1 cellular context compared by ENCODE assay signal in genomic region chr1:156160744-156161181, GRCh38.
TF ChIP-seq lines count a peak whose summit lies in the region.

No MANE protein-coding gene starts in this region.

TF ChIP-seq in K562, 482 proteins besides CTCF, POLR2A, EP300 and RAD21 (continues in another document):
- TF ChIP-seq SP2 (IDR thresholded peaks at IDR 0.05; ENCODE audit: extremely low read depth, low read depth, low read length, poor library complexity, severe bottlenecking), result peak; percentile 38
- TF ChIP-seq HIVEP1 (CRISPR knock-in tag; IDR thresholded peaks at IDR 0.05), result 0 out of 2 replicates have a peak, but pooled peaks have one; percentile 28
- no peak for TF ChIP-seq NR2F6 (CRISPR knock-in tag; IDR thresholded peaks at IDR 0.05)
- no peak for TF ChIP-seq KLF10 (CRISPR knock-in tag; IDR thresholded peaks at IDR 0.05)
- TF ChIP-seq ZNF282 (CRISPR knock-in tag; IDR thresholded peaks at IDR 0.05), result no peak
- TF ChIP-seq HOMEZ (CRISPR knock-in tag; IDR thresholded peaks at IDR 0.05), result no peak
- no peak for TF ChIP-seq ZNF121 (CRISPR knock-in tag; conservative IDR thresholded peaks at IDR 0.05)
- TF ChIP-seq SMAD3 (CRISPR knock-in tag; conservative IDR thresholded peaks at IDR 0.05), result no peak
- TF ChIP-seq ZEB2 (IDR thresholded peaks at IDR 0.05), result no peak
- TF ChIP-seq POLR2G (IDR thresholded peaks at IDR 0.05; ENCODE audit: low read depth, low read length), result peak; percentile 55; the same call in 1 of the 2 replicates
- TF ChIP-seq ZNF239 (CRISPR knock-in tag; IDR thresholded peaks at IDR 0.05), result no peak
- TF ChIP-seq SREBF1 (IDR thresholded peaks at IDR 0.05; ENCODE audit: borderline replicate concordance, low read depth, low read length), result no peak
- TF ChIP-seq HINFP (tag; conservative IDR thresholded peaks at IDR 0.05; ENCODE audit: low read depth), result peak; percentile 93
- TF ChIP-seq PHF8 (IDR thresholded peaks at IDR 0.05; ENCODE audit: borderline replicate concordance, low read length), result peak; percentile 50; the same call in 1 of the 2 replicates
- TF ChIP-seq MYC (IDR thresholded peaks at IDR 0.05; ENCODE audit: low read depth, low read length), result 0 out of 2 replicates have a peak, but pooled peaks have one; percentile 28
- TF ChIP-seq MYC (CRISPR knock-in tag; IDR thresholded peaks at IDR 0.05; ENCODE audit: borderline replicate concordance, low read depth), result no peak
- TF ChIP-seq REST (CRISPR knock-in tag; IDR thresholded peaks at IDR 0.05; ENCODE audit: low read depth), result 0 out of 2 replicates have a peak, but pooled peaks have one; percentile 49
- TF ChIP-seq SMC3 (conservative IDR thresholded peaks at IDR 0.05; ENCODE audit: insufficient read depth, low read depth, low read length), result 0 out of 2 replicates have a peak, but pooled peaks have one; percentile 18
- TF ChIP-seq NR3C1 (CRISPR knock-in tag; IDR thresholded peaks at IDR 0.05), result no peak
- TF ChIP-seq ARID4B (CRISPR knock-in tag; IDR thresholded peaks at IDR 0.05), result no peak
- TF ChIP-seq JUN (IDR thresholded peaks at IDR 0.05; ENCODE audit: borderline replicate concordance, low read depth, low read length), result no peak
- 0 out of 2 replicates have a peak, but pooled peaks have one; percentile 22 for TF ChIP-seq JUN (CRISPR knock-in tag; IDR thresholded peaks at IDR 0.05; ENCODE audit: borderline replicate concordance)
- TF ChIP-seq MCM5 (IDR thresholded peaks at IDR 0.05; ENCODE audit: low read depth), result no peak
- TF ChIP-seq UBTF (IDR thresholded peaks at IDR 0.05; ENCODE audit: borderline replicate concordance in 1 of 2, low read depth in 2 of 2, low read length in 2 of 2), result no peak
- TF ChIP-seq DMBX1 (CRISPR knock-in tag; IDR thresholded peaks at IDR 0.05; ENCODE audit: borderline replicate concordance), result 0 out of 2 replicates have a peak, but pooled peaks have one; percentile 45
- TF ChIP-seq PRPF4 (IDR thresholded peaks at IDR 0.05; ENCODE audit: insufficient read depth, low read depth, low read length, poor library complexity, severe bottlenecking), result no peak
- 0 out of 2 replicates have a peak, but pooled peaks have one; percentile 23 for TF ChIP-seq CREB3L1 (IDR thresholded peaks at IDR 0.05; ENCODE audit: borderline replicate concordance, low read depth)
- no peak for TF ChIP-seq CGGBP1 (CRISPR knock-in tag; IDR thresholded peaks at IDR 0.05)
- no peak for TF ChIP-seq HMBOX1 (IDR thresholded peaks at IDR 0.05)
- no peak for TF ChIP-seq ZNF140 (CRISPR knock-in tag; IDR thresholded peaks at IDR 0.05)
- 0 out of 2 replicates have a peak, but pooled peaks have one; percentile 30 for TF ChIP-seq ELF4 (CRISPR knock-in tag; IDR thresholded peaks at IDR 0.05)
- TF ChIP-seq RBFOX2 (IDR thresholded peaks at IDR 0.05; ENCODE audit: low read depth, low read length), result peak; percentile 48; the same call in 1 of the 2 replicates
- TF ChIP-seq CUX1 (CRISPR knock-in tag; IDR thresholded peaks at IDR 0.05), result no peak
